ENCODE assay signal across 20 cellular contexts in genomic region chr2:200158586-200159365, GRCh38.
DNase-seq lines count a peak whose midpoint lies in the region; ATAC-seq and TF ChIP-seq lines count a peak whose summit lies in the region.
"Had no signal": no experiment of that assay in that cellular context is flagged by ENCODE, and none has a peak within 500 bp of the region (broad histone marks: within the 10 kb centered on the region; RNA-seq: fewer than 3 reads in every experiment).

No MANE protein-coding gene starts in this region.

- intact Hi-C loops in transverse colon (cut with DNase I; ENCODE audit: low total_unique reads) = no loop called here
- intact Hi-C loops in activated T-helper 1 cell treated with anti-CD3 and anti-CD28 coated beads, Interleukin-12 subunit alpha, Interleukin-12 subunit beta, Interleukin-2, Interleukin-4 antibody, amounts not matched to agents 30 ng/mL and 10 ng/mL and 1 ng/mL, durations not matched to agents 14 hours and 24 hours and 36 hours (cut with micrococcal nuclease) = no loop called here

- H3K9me3 Mint-ChIP-seq in neural crest cell = peaks cover 4% of the 10 kb centered on the region
- no peaks in the 10 kb centered on the region for H3K9me3 Mint-ChIP-seq in activated T-helper 1 cell treated with anti-CD3 and anti-CD28 coated beads, Interleukin-12 subunit alpha, Interleukin-12 subunit beta, Interleukin-2, Interleukin-4 antibody, amounts not matched to agents 30 ng/mL and 10 ng/mL and 1 ng/mL, durations not matched to agents 14 hours and 24 hours and 36 hours
- H3K9me3 Mint-ChIP-seq: activated CD4-positive, alpha-beta T cell treated with anti-CD3 and anti-CD28 coated beads, Interleukin-2, amount 10 ng/mL, durations not matched to agents 24 days and 14 days; CD4-positive, alpha-beta T cell had no signal

- 32% methylated on average over 1 of the region's 1 CpG for WGBS in HUES64
- WGBS in transverse colon (ENCODE audit: low coverage in 1 of 2), 2 donors = 57% methylated on average over 1 of the region's 1 CpG; no CpG with 5 or more reads in 1 of the 2 donors

- H3K4me3 ChIP-seq in BE2C (ENCODE audit: low read depth, low read length) = no peak overlapping the region
- H3K4me3 ChIP-seq in HUES64 (ENCODE audit: low read length) = no peak overlapping the region
- H3K4me3 ChIP-seq in epithelial cell of proximal tubule (ENCODE audit: low read depth, low read length) = no peak overlapping the region
- H3K4me3 ChIP-seq in transverse colon = no peak overlapping the region
- H3K4me3 ChIP-seq: breast epithelium, colonic mucosa, uterus had no signal

- in situ Hi-C loops in transverse colon (cut with MboI; ENCODE audit: low pct_ligation_motif_present in 1 of 4, low pct_unique_long_range_greater_than_20kb in 1 of 4, low sequenced_read_pairs in 3 of 4) = no loop called here

- no peaks in the 10 kb centered on the region for H3K27me3 Mint-ChIP-seq in neural crest cell (ENCODE audit: low read depth)
- H3K27me3 Mint-ChIP-seq in activated T-helper 1 cell treated with anti-CD3 and anti-CD28 coated beads, Interleukin-12 subunit alpha, Interleukin-12 subunit beta, Interleukin-2, Interleukin-4 antibody, amounts not matched to agents 30 ng/mL and 10 ng/mL and 1 ng/mL, durations not matched to agents 14 hours and 24 hours and 36 hours (ENCODE audit: insufficient read depth) = no peaks in the 10 kb centered on the region
- H3K27me3 Mint-ChIP-seq: activated CD4-positive, alpha-beta T cell treated with anti-CD3 and anti-CD28 coated beads, Interleukin-2, amount 10 ng/mL, durations not matched to agents 24 days and 14 days; CD4-positive, alpha-beta T cell had no signal

- H3K4me1 ChIP-seq in BE2C = peaks cover 16% of the 10 kb centered on the region
- peaks cover 18% of the 10 kb centered on the region for H3K4me1 ChIP-seq in HUES64 (ENCODE audit: insufficient read depth, low read length)
- H3K4me1 ChIP-seq in transverse colon = peaks cover 0 to 4% (median 0%) of the 10 kb centered on the region in 4 donors
- H3K4me1 ChIP-seq: breast epithelium, colonic mucosa, uterus had no signal

- no peak overlapping the region for H3K27ac Mint-ChIP-seq in neural crest cell (ENCODE audit: unreplicated experiment)
- no peak overlapping the region for H3K27ac Mint-ChIP-seq in activated T-helper 1 cell treated with anti-CD3 and anti-CD28 coated beads, Interleukin-12 subunit alpha, Interleukin-12 subunit beta, Interleukin-2, Interleukin-4 antibody, amounts not matched to agents 30 ng/mL and 10 ng/mL and 1 ng/mL, durations not matched to agents 14 hours and 24 hours and 36 hours
- H3K27ac Mint-ChIP-seq: activated CD4-positive, alpha-beta T cell treated with anti-CD3 and anti-CD28 coated beads, Interleukin-2, amount 10 ng/mL, durations not matched to agents 24 days and 14 days; CD4-positive, alpha-beta T cell had no signal

- no peaks in the 10 kb centered on the region for H3K36me3 ChIP-seq in BE2C
- H3K36me3 ChIP-seq in HUES64 (ENCODE audit: insufficient read depth, low read length) = no peaks in the 10 kb centered on the region
- H3K36me3 ChIP-seq in transverse colon = no peaks in the 10 kb centered on the region
- H3K36me3 ChIP-seq: breast epithelium, colonic mucosa, uterus had no signal

- no peak for TF ChIP-seq POLR2A in transverse colon (IDR thresholded peaks at IDR 0.05)

- H3K9ac ChIP-seq in HUES64 (ENCODE audit: low read depth, low read length) = no peak overlapping the region

- no peak for TF ChIP-seq EP300 in transverse colon (IDR thresholded peaks at IDR 0.05; ENCODE audit: low read depth)

- no peak for ATAC-seq in HG03196 (IDR thresholded peaks at IDR 0.05; ENCODE audit: unreplicated experiment)
- ATAC-seq: left ventricle myocardium superior, right cardiac atrium had no signal

- TF ChIP-seq CTCF in BE2C (IDR thresholded peaks at IDR 0.05; ENCODE audit: low read depth, low read length) (no peak), epithelial cell of proximal tubule (conservative IDR thresholded peaks at IDR 0.05; ENCODE audit: low read depth, low read length) (peak; percentile 7), neural crest cell (conservative IDR thresholded peaks at IDR 0.05) (peak; percentile 19), transverse colon (IDR thresholded peaks at IDR 0.05) (no peak)

- H3K27me3 ChIP-seq in BE2C (no peaks in the 10 kb centered on the region), HUES64 (ENCODE audit: insufficient read depth, low read length) (no peaks in the 10 kb centered on the region), transverse colon (no peaks in the 10 kb centered on the region)
- H3K27me3 ChIP-seq: breast epithelium, colonic mucosa, uterus had no signal

- peak; percentile 21 for DNase-seq in BE2C
- DNase-seq in epithelial cell of proximal tubule (ENCODE audit: low read depth) = peak; percentile 16
- no peak for DNase-seq in neural crest cell (ENCODE audit: low read depth, low spot score)
- DNase-seq in HK-2 (ENCODE audit: unreplicated experiment) = no peak
- no peak for DNase-seq in transverse colon
- no peak for DNase-seq in activated T-helper 1 cell treated with anti-CD3 and anti-CD28 coated beads, Interleukin-12 subunit alpha, Interleukin-12 subunit beta, Interleukin-2, Interleukin-4 antibody, amounts not matched to agents 30 ng/mL and 10 ng/mL and 1 ng/mL, durations not matched to agents 14 hours and 24 hours and 36 hours (ENCODE audit: low spot score)
- DNase-seq: activated CD4-positive, alpha-beta T cell treated with anti-CD3 and anti-CD28 coated beads, Interleukin-2, amount 10 ng/mL, durations not matched to agents 24 days and 14 days; CD4-positive, alpha-beta T cell; colonic mucosa; left ventricle myocardium superior; NCI-H82; occipital lobe; OCI-M1; right cardiac atrium; SHP77; T-helper 1 cell; uterus had no signal

- no peak overlapping the region for H3K4me3 Mint-ChIP-seq in neural crest cell
- no peak overlapping the region for H3K4me3 Mint-ChIP-seq in activated T-helper 1 cell treated with anti-CD3 and anti-CD28 coated beads, Interleukin-12 subunit alpha, Interleukin-12 subunit beta, Interleukin-2, Interleukin-4 antibody, amounts not matched to agents 30 ng/mL and 10 ng/mL and 1 ng/mL, durations not matched to agents 14 hours and 24 hours and 36 hours
- H3K4me3 Mint-ChIP-seq: activated CD4-positive, alpha-beta T cell treated with anti-CD3 and anti-CD28 coated beads, Interleukin-2, amount 10 ng/mL, durations not matched to agents 24 days and 14 days; CD4-positive, alpha-beta T cell had no signal

- peaks cover 30% of the 10 kb centered on the region for H3K4me1 Mint-ChIP-seq in neural crest cell
- H3K4me1 Mint-ChIP-seq in activated T-helper 1 cell treated with anti-CD3 and anti-CD28 coated beads, Interleukin-12 subunit alpha, Interleukin-12 subunit beta, Interleukin-2, Interleukin-4 antibody, amounts not matched to agents 30 ng/mL and 10 ng/mL and 1 ng/mL, durations not matched to agents 14 hours and 24 hours and 36 hours (ENCODE audit: low read depth) = no peaks in the 10 kb centered on the region

- H3K9me3 ChIP-seq in BE2C (no peaks in the 10 kb centered on the region), HUES64 (ENCODE audit: insufficient read depth, low read depth, low read length) (peaks cover 14% of the 10 kb centered on the region), transverse colon (no peaks in the 10 kb centered on the region)
- H3K9me3 ChIP-seq: breast epithelium, colonic mucosa, uterus had no signal

- H3K27ac ChIP-seq in HUES64 (ENCODE audit: low read depth, low read length) = peak overlapping the region; percentile 71
- no peak overlapping the region for H3K27ac ChIP-seq in transverse colon
- H3K27ac ChIP-seq: breast epithelium, colonic mucosa, uterus had no signal

- no peaks in the 10 kb centered on the region for H3K36me3 Mint-ChIP-seq in neural crest cell (ENCODE audit: low read depth)
- H3K36me3 Mint-ChIP-seq in activated T-helper 1 cell treated with anti-CD3 and anti-CD28 coated beads, Interleukin-12 subunit alpha, Interleukin-12 subunit beta, Interleukin-2, Interleukin-4 antibody, amounts not matched to agents 30 ng/mL and 10 ng/mL and 1 ng/mL, durations not matched to agents 14 hours and 24 hours and 36 hours (ENCODE audit: low read depth) = no peaks in the 10 kb centered on the region

Comparison
In these comparisons a context has a peak if more than half of its experiments do, and no peak if none do; other contexts are left out.
1. DNase-seq: peak in BE2C (single experiment) and epithelial cell of proximal tubule (single experiment); none in neural crest cell (single experiment), HK-2 (single experiment), transverse colon (single experiment) and activated T-helper 1 cell treated with anti-CD3 and anti-CD28 coated beads, Interleukin-12 subunit alpha, Interleukin-12 subunit beta, Interleukin-2, Interleukin-4 antibody, amounts not matched to agents 30 ng/mL and 10 ng/mL and 1 ng/mL, durations not matched to agents 14 hours and 24 hours and 36 hours (single experiment).
2. CTCF ChIP-seq: peak in epithelial cell of proximal tubule (single experiment) and neural crest cell (single experiment); none in BE2C (single experiment) and transverse colon (0 of 5).